29 cellular contexts compared by ENCODE assay signal in genomic region chr6:144844596-144844995, GRCh38.
"Had no signal": no experiment of that assay in that cellular context is flagged by ENCODE, and none has a peak within 500 bp of the region (broad histone marks: within the 10 kb centered on the region; RNA-seq: fewer than 3 reads in every experiment).

No MANE protein-coding gene starts in this region.

- H3K4me3 Mint-ChIP-seq: activated CD4-positive, alpha-beta memory T cell treated with anti-CD3 and anti-CD28 coated beads, Interleukin-2, amount 10 ng/mL, durations not matched to agents 7 days and 5 days; activated CD4-positive, alpha-beta T cell treated with anti-CD3 and anti-CD28 coated beads, Interleukin-2, amount 10 ng/mL, durations not matched to agents 7 days and 5 days; activated T-cell treated with anti-CD3 and anti-CD28 coated beads, Interleukin-2, amount 50 U/mL, for 4 hours; activated T-helper 17 cell treated with anti-CD3 and anti-CD28 coated beads, Interleukin-2, amount 50 U/mL, for 72 hours; central memory CD8-positive, alpha-beta T cell; mesothelial cell of epicardium; naive B cell; stimulated activated effector memory CD8-positive, alpha-beta T cell treated with anti-CD3 and anti-CD28 coated beads, Interleukin-12 subunit alpha, Interleukin-12 subunit beta, amount 100 ng/mL, for 72 hours; stimulated activated naive CD8-positive, alpha-beta T cell treated with anti-CD3 and anti-CD28 coated beads, Interleukin-15, Interleukin-2, amounts not matched to agents 100 ng/mL and 50 ng/mL, for 24 hours; T-helper 17 cell had no signal

- H3K27ac ChIP-seq: esophagus muscularis mucosa, foreskin keratinocyte, heart left ventricle, upper lobe of left lung, vagina, WERI-Rb-1 had no signal

- H3K9me3 Mint-ChIP-seq: activated CD4-positive, alpha-beta T cell treated with anti-CD3 and anti-CD28 coated beads, Interleukin-2, amount 10 ng/mL, durations not matched to agents 7 days and 5 days; activated T-cell treated with anti-CD3 and anti-CD28 coated beads, Interleukin-2, amount 50 U/mL, for 4 hours; activated T-helper 17 cell treated with anti-CD3 and anti-CD28 coated beads, Interleukin-2, amount 50 U/mL, for 72 hours; central memory CD8-positive, alpha-beta T cell; mesothelial cell of epicardium; naive B cell; stimulated activated effector memory CD8-positive, alpha-beta T cell treated with anti-CD3 and anti-CD28 coated beads, Interleukin-12 subunit alpha, Interleukin-12 subunit beta, amount 100 ng/mL, for 72 hours; stimulated activated naive CD8-positive, alpha-beta T cell treated with anti-CD3 and anti-CD28 coated beads, Interleukin-15, Interleukin-2, amounts not matched to agents 100 ng/mL and 50 ng/mL, for 24 hours had no signal

- H3K27me3 Mint-ChIP-seq: activated CD4-positive, alpha-beta memory T cell treated with anti-CD3 and anti-CD28 coated beads, Interleukin-2, amount 10 ng/mL, durations not matched to agents 7 days and 5 days; activated CD4-positive, alpha-beta T cell treated with anti-CD3 and anti-CD28 coated beads, Interleukin-2, amount 10 ng/mL, durations not matched to agents 7 days and 5 days; activated T-helper 17 cell treated with anti-CD3 and anti-CD28 coated beads, Interleukin-2, amount 50 U/mL, for 72 hours; central memory CD8-positive, alpha-beta T cell; naive B cell; stimulated activated naive CD8-positive, alpha-beta T cell treated with anti-CD3 and anti-CD28 coated beads, Interleukin-15, Interleukin-2, amounts not matched to agents 100 ng/mL and 50 ng/mL, for 24 hours; T-helper 17 cell had no signal

- H3K4me1 Mint-ChIP-seq: activated CD4-positive, alpha-beta memory T cell treated with anti-CD3 and anti-CD28 coated beads, Interleukin-2, amount 10 ng/mL, durations not matched to agents 7 days and 5 days; activated CD4-positive, alpha-beta T cell treated with anti-CD3 and anti-CD28 coated beads, Interleukin-2, amount 10 ng/mL, durations not matched to agents 7 days and 5 days; naive B cell had no signal

- ATAC-seq: activated naive CD4-positive, alpha-beta T cell treated with anti-CD3 and anti-CD28 coated beads, Interleukin-2, amount 50 U/mL, for 72 hours; activated T-cell treated with anti-CD3 and anti-CD28 coated beads, Interleukin-2, amount 50 U/mL, for 4 hours; activated T-helper 17 cell treated with anti-CD3 and anti-CD28 coated beads, Interleukin-2, amount 50 U/mL, for 72 hours; foreskin keratinocyte; heart left ventricle; sciatic nerve; stimulated activated effector memory CD8-positive, alpha-beta T cell treated with anti-CD3 and anti-CD28 coated beads, Interleukin-12 subunit alpha, Interleukin-12 subunit beta, amount 100 ng/mL, for 72 hours; T-helper 17 cell had no signal

- H3K27me3 ChIP-seq: esophagus muscularis mucosa, foreskin keratinocyte, heart left ventricle, upper lobe of left lung, vagina had no signal

- H3K9me3 ChIP-seq: esophagus muscularis mucosa, heart left ventricle, upper lobe of left lung, vagina had no signal

- H3K27ac Mint-ChIP-seq: activated CD4-positive, alpha-beta memory T cell treated with anti-CD3 and anti-CD28 coated beads, Interleukin-2, amount 10 ng/mL, durations not matched to agents 7 days and 5 days; activated CD4-positive, alpha-beta T cell treated with anti-CD3 and anti-CD28 coated beads, Interleukin-2, amount 10 ng/mL, durations not matched to agents 7 days and 5 days; activated naive CD4-positive, alpha-beta T cell treated with anti-CD3 and anti-CD28 coated beads, Interleukin-2, amount 50 U/mL, for 72 hours; activated T-helper 17 cell treated with anti-CD3 and anti-CD28 coated beads, Interleukin-2, amount 50 U/mL, for 72 hours; mesothelial cell of epicardium; stimulated activated effector memory CD8-positive, alpha-beta T cell treated with anti-CD3 and anti-CD28 coated beads, Interleukin-12 subunit alpha, Interleukin-12 subunit beta, amount 100 ng/mL, for 72 hours; stimulated activated naive CD8-positive, alpha-beta T cell treated with anti-CD3 and anti-CD28 coated beads, Interleukin-15, Interleukin-2, amounts not matched to agents 100 ng/mL and 50 ng/mL, for 24 hours; T-helper 17 cell had no signal

- DNase-seq: activated CD4-positive, alpha-beta memory T cell treated with anti-CD3 and anti-CD28 coated beads, Interleukin-2, amount 10 ng/mL, durations not matched to agents 7 days and 5 days; activated CD4-positive, alpha-beta T cell treated with anti-CD3 and anti-CD28 coated beads for 1 hour; activated CD4-positive, alpha-beta T cell treated with anti-CD3 and anti-CD28 coated beads, Interleukin-2, amount 10 ng/mL, durations not matched to agents 7 days and 5 days; activated CD8-positive, alpha-beta memory T cell treated with anti-CD3 and anti-CD28 coated beads, Interleukin-2, amount 50 U/mL, for 48 hours; activated gamma-delta T cell treated with Interleukin-2 at 50 U/mL for 16 hours; activated T-cell treated with anti-CD3 and anti-CD28 coated beads, Interleukin-2, amount 50 U/mL, for 4 hours; effector CD4-positive, alpha-beta T cell; foreskin keratinocyte; heart left ventricle; hypothalamus; naive B cell; nucleus accumbens; posterior cingulate gyrus; small intestine; stimulated activated CD4-positive, alpha-beta T cell treated with anti-CD3 and anti-CD28 coated beads, Interleukin-4, amount 100 ng/mL, for 24 hours; substantia nigra; T-helper 17 cell; T1000; upper lobe of left lung; WERI-Rb-1 had no signal

- H3K4me3 ChIP-seq: esophagus muscularis mucosa, heart left ventricle, upper lobe of left lung, vagina had no signal

- H3K4me1 ChIP-seq: foreskin keratinocyte, heart left ventricle, upper lobe of left lung, vagina had no signal

- H3K36me3 ChIP-seq: WERI-Rb-1 had no signal
